ENCODE assay signal across 18 cellular contexts in genomic region chr6:123430966-123431365, GRCh38.
"Had no signal": no experiment of that assay in that cellular context is flagged by ENCODE, and none has a peak within 500 bp of the region (broad histone marks: within the 10 kb centered on the region; RNA-seq: fewer than 3 reads in every experiment).

No MANE protein-coding gene starts in this region.

- H3K27ac Mint-ChIP-seq: endodermal cell; naive B cell; nephron; stimulated activated effector memory CD8-positive, alpha-beta T cell treated with anti-CD3 and anti-CD28 coated beads, Interleukin-12 subunit alpha, Interleukin-12 subunit beta, amount 100 ng/mL, for 72 hours; type B pancreatic cell had no signal

- ATAC-seq: foreskin keratinocyte; heart left ventricle; left colon; stimulated activated effector memory CD8-positive, alpha-beta T cell treated with anti-CD3 and anti-CD28 coated beads, Interleukin-12 subunit alpha, Interleukin-12 subunit beta, amount 100 ng/mL, for 72 hours; stimulated activated naive CD8-positive, alpha-beta T cell treated with anti-CD3 and anti-CD28 coated beads, Interleukin-15, Interleukin-2, amounts not matched to agents 100 U/mL and 50 U/mL, for 24 hours had no signal

- H3K4me3 Mint-ChIP-seq: endodermal cell; naive B cell; nephron; stimulated activated effector memory CD8-positive, alpha-beta T cell treated with anti-CD3 and anti-CD28 coated beads, Interleukin-12 subunit alpha, Interleukin-12 subunit beta, amount 100 ng/mL, for 72 hours; type B pancreatic cell had no signal

- DNase-seq: colonic mucosa; effector CD4-positive, alpha-beta T cell; endodermal cell; erythroblast; foreskin keratinocyte; heart left ventricle; hippocampal formation; left colon; mesendoderm; naive B cell; sigmoid colon; stimulated activated CD4-positive, alpha-beta T cell treated with anti-CD3 and anti-CD28 coated beads, Interleukin-4, amount 100 ng/mL, for 1 hour; stimulated activated CD8-positive, alpha-beta memory T cell treated with anti-CD3 and anti-CD28 coated beads, Interleukin-4, amount 100 ng/mL, for 48 hours; stimulated activated naive CD8-positive, alpha-beta T cell treated with anti-CD3 and anti-CD28 coated beads, Interleukin-15, Interleukin-2, amounts not matched to agents 100 U/mL and 50 U/mL, for 24 hours; thyroid gland had no signal

- H3K9me3 Mint-ChIP-seq: endodermal cell, nephron, type B pancreatic cell had no signal

- H3K4me1 Mint-ChIP-seq: endodermal cell; naive B cell; nephron; stimulated activated effector memory CD8-positive, alpha-beta T cell treated with anti-CD3 and anti-CD28 coated beads, Interleukin-12 subunit alpha, Interleukin-12 subunit beta, amount 100 ng/mL, for 72 hours had no signal

- H3K27me3 Mint-ChIP-seq: naive B cell, type B pancreatic cell had no signal

- H3K36me3 Mint-ChIP-seq: naive B cell; stimulated activated effector memory CD8-positive, alpha-beta T cell treated with anti-CD3 and anti-CD28 coated beads, Interleukin-12 subunit alpha, Interleukin-12 subunit beta, amount 100 ng/mL, for 72 hours; type B pancreatic cell had no signal
